20 cellular contexts compared by ENCODE assay signal in the genomic region with DNA sequence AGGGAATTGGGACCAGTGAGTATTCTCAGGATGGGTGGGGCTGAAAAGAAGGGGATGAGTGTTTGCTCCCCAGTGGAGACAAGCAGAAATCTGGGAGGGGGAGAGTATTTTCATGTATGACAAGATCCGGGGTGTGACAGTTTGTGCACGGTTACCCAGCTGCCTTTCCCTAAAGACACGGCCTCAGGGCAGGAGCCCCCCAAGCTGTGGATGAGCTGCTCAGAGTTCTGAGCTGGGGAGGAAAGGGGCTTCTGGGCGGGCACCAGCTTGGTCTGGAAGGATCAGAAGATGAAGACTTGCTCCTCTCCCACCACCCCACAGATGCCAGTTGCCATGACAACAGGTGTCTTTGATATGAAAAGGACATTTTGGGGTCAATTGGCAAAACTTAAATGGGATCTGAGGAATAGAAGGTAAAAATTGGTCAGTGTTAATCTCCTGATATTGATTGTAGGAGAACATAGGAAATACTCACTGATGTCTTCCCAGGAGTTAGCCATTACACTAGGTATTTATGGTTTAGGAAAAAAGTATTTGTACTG. TPM values are rescaled to one million over a fixed set of nuclear protein-coding genes. Genes with fewer than 3 reads are reported as not detected.
A peak's percentile ranks its signal among the peaks of the same experiment; 100 is the strongest.
DNase-seq lines count a peak whose midpoint lies in the region; ATAC-seq, FAIRE-seq and TF ChIP-seq lines count a peak whose summit lies in the region.
"Had no signal": no experiment of that assay in that cellular context is flagged by ENCODE, and none has a peak within 500 bp of the region (broad histone marks: within the 10 kb centered on the region; RNA-seq: fewer than 3 reads in every experiment).

No MANE protein-coding gene starts in this region.

- H3K36me3 Mint-ChIP-seq in activated naive CD8-positive, alpha-beta T cell: peaks cover 20% of the 10 kb centered on the region
- peaks cover 46% of the 10 kb centered on the region for H3K36me3 Mint-ChIP-seq in activated naive CD8-positive, alpha-beta T cell treated with anti-CD3 and anti-CD28 coated beads, Interleukin-2, amount 50 U/mL, for 24 hours (ENCODE audit: low read depth)
- peaks cover 55% of the 10 kb centered on the region for H3K36me3 Mint-ChIP-seq in CD4-positive, CD25-positive, alpha-beta regulatory T cell
- H3K36me3 Mint-ChIP-seq in effector memory CD8-positive, alpha-beta T cell (ENCODE audit: insufficient read depth): peaks cover 62% of the 10 kb centered on the region

- H3K4me1 ChIP-seq in CD4-positive, CD25-positive, alpha-beta regulatory T cell (ENCODE audit: control insufficient read depth, insufficient read depth, low read length, poor library complexity, severe bottlenecking): peaks cover 11% of the 10 kb centered on the region
- H3K4me1 ChIP-seq: Caco-2 had no signal

- H3K9me3 Mint-ChIP-seq in activated naive CD8-positive, alpha-beta T cell (ENCODE audit: low read depth): no peaks in the 10 kb centered on the region
- H3K9me3 Mint-ChIP-seq in activated naive CD8-positive, alpha-beta T cell treated with anti-CD3 and anti-CD28 coated beads, Interleukin-2, amount 50 U/mL, for 24 hours: no peaks in the 10 kb centered on the region
- H3K9me3 Mint-ChIP-seq in CD4-positive, CD25-positive, alpha-beta regulatory T cell: peaks cover 0 to 1% (median 0%) of the 10 kb centered on the region in 7 donors
- H3K9me3 Mint-ChIP-seq in effector memory CD8-positive, alpha-beta T cell: no peaks in the 10 kb centered on the region
- H3K9me3 Mint-ChIP-seq: IgD-negative memory B cell had no signal

- no peak overlapping the region for H3K27ac ChIP-seq in CD4-positive, CD25-positive, alpha-beta regulatory T cell (ENCODE audit: insufficient read depth, low read length, poor library complexity, severe bottlenecking)
- H3K27ac ChIP-seq: BLaER1 treated with 17β-estradiol and CSF1 and Interleukin-3, amounts not matched to agents 10 nM and 100 nM; GM23248 had no signal

- no peak for ATAC-seq in activated naive CD8-positive, alpha-beta T cell treated with anti-CD3 and anti-CD28 coated beads, Interleukin-2, amount 50 U/mL, for 24 hours
- ATAC-seq in CD4-positive, CD25-positive, alpha-beta regulatory T cell (ENCODE audit: low read depth in 2 of 2): no peak
- no peak for ATAC-seq in effector memory CD8-positive, alpha-beta T cell (replicated peaks)
- ATAC-seq in HG02588 (IDR thresholded peaks at IDR 0.05; ENCODE audit: unreplicated experiment): no peak

- H3K27me3 ChIP-seq in CD4-positive, CD25-positive, alpha-beta regulatory T cell (ENCODE audit: control insufficient read depth, insufficient read depth, low read length): no peaks in the 10 kb centered on the region
- H3K27me3 ChIP-seq: BLaER1 treated with 17β-estradiol and CSF1 and Interleukin-3, amounts not matched to agents 10 nM and 100 nM had no signal

- H3K9me3 ChIP-seq in CD4-positive, CD25-positive, alpha-beta regulatory T cell (ENCODE audit: control insufficient read depth in 2 of 2, low read length in 2 of 2): no peaks in the 10 kb centered on the region
- H3K9me3 ChIP-seq: BLaER1 treated with 17β-estradiol and CSF1 and Interleukin-3, amounts not matched to agents 10 nM and 100 nM; Caco-2 had no signal

- no peak for TF ChIP-seq CTCF in D721Med (IDR thresholded peaks at IDR 0.05; ENCODE audit: insufficient read depth, missing control alignments)

- peaks cover 69% of the 10 kb centered on the region for H3K36me3 ChIP-seq in CD4-positive, CD25-positive, alpha-beta regulatory T cell (ENCODE audit: control insufficient read depth, insufficient read depth, low read length)

- no peak for DNase-seq in activated naive CD8-positive, alpha-beta T cell treated with anti-CD3 and anti-CD28 coated beads, Interleukin-2, amount 50 U/mL, for 24 hours
- no peak for DNase-seq in CD4-positive, CD25-positive, alpha-beta regulatory T cell
- DNase-seq in D721Med (ENCODE audit: insufficient read length, low spot score) (no peak), T1000 (lab: John Stamatoyannopoulos, UW) (no peak)
- DNase-seq in effector memory CD8-positive, alpha-beta T cell: no peak
- DNase-seq: Caco-2, DMS153, DMS79, GDM1, GM23248, HCEC 1CT, KG1 had no signal

- H3K27ac Mint-ChIP-seq in activated naive CD8-positive, alpha-beta T cell: peak overlapping the region; percentile 50
- no peak overlapping the region for H3K27ac Mint-ChIP-seq in activated naive CD8-positive, alpha-beta T cell treated with anti-CD3 and anti-CD28 coated beads, Interleukin-2, amount 50 U/mL, for 24 hours
- peak overlapping the region in 2 of 3 donors; percentile 49 to 63 for H3K27ac Mint-ChIP-seq in CD4-positive, CD25-positive, alpha-beta regulatory T cell
- H3K27ac Mint-ChIP-seq in effector memory CD8-positive, alpha-beta T cell: peak overlapping the region; percentile 1 to 42
- H3K27ac Mint-ChIP-seq: B cell, IgD-negative memory B cell had no signal

- peak; percentile 93 for FAIRE-seq in D721Med (lab: Jason Lieb, UNC)
- FAIRE-seq: GM12892, GM18507, HTR-8/SVneo had no signal

- H3K27me3 Mint-ChIP-seq in activated naive CD8-positive, alpha-beta T cell: no peaks in the 10 kb centered on the region
- no peaks in the 10 kb centered on the region for H3K27me3 Mint-ChIP-seq in activated naive CD8-positive, alpha-beta T cell treated with anti-CD3 and anti-CD28 coated beads, Interleukin-2, amount 50 U/mL, for 24 hours
- no peaks in the 10 kb centered on the region for H3K27me3 Mint-ChIP-seq in CD4-positive, CD25-positive, alpha-beta regulatory T cell
- no peaks in the 10 kb centered on the region for H3K27me3 Mint-ChIP-seq in effector memory CD8-positive, alpha-beta T cell
- H3K27me3 Mint-ChIP-seq: B cell, IgD-negative memory B cell had no signal

- no peak overlapping the region for H3K4me3 ChIP-seq in CD4-positive, CD25-positive, alpha-beta regulatory T cell (ENCODE audit: low read depth, low read length)
- H3K4me3 ChIP-seq: BLaER1 treated with 17β-estradiol and CSF1 and Interleukin-3, amounts not matched to agents 10 nM and 100 nM; GM23248 had no signal

- no peak overlapping the region for H3K4me3 Mint-ChIP-seq in activated naive CD8-positive, alpha-beta T cell
- no peak overlapping the region for H3K4me3 Mint-ChIP-seq in activated naive CD8-positive, alpha-beta T cell treated with anti-CD3 and anti-CD28 coated beads, Interleukin-2, amount 50 U/mL, for 24 hours
- H3K4me3 Mint-ChIP-seq in CD4-positive, CD25-positive, alpha-beta regulatory T cell: no peak overlapping the region
- H3K4me3 Mint-ChIP-seq in effector memory CD8-positive, alpha-beta T cell: no peak overlapping the region
- H3K4me3 Mint-ChIP-seq: B cell, IgD-negative memory B cell had no signal

- H3K4me1 Mint-ChIP-seq in activated naive CD8-positive, alpha-beta T cell (ENCODE audit: low read depth): peaks cover 23% of the 10 kb centered on the region
- H3K4me1 Mint-ChIP-seq in activated naive CD8-positive, alpha-beta T cell treated with anti-CD3 and anti-CD28 coated beads, Interleukin-2, amount 50 U/mL, for 24 hours: peaks cover 19% of the 10 kb centered on the region
- peaks cover 18 to 35% (median 28%) of the 10 kb centered on the region in 4 donors for H3K4me1 Mint-ChIP-seq in CD4-positive, CD25-positive, alpha-beta regulatory T cell
- peaks cover 22 to 27% of the 10 kb centered on the region in 2 donors for H3K4me1 Mint-ChIP-seq in effector memory CD8-positive, alpha-beta T cell (ENCODE audit: low read depth in 2 of 2)

RNA-seq across cellular contexts. Expression of gene ZCCHC2, which starts 29.2 kb away (rescaled TPM):
- total RNA-seq in CD4-positive, CD25-positive, alpha-beta regulatory T cell: 82.5 TPM
- 1 to 10 TPM; 1.7 to 2.2 (median 2.0) TPM for polyA plus RNA-seq in CD4-positive, CD25-positive, alpha-beta regulatory T cell
